Comparison of ENCODE assay signal across 2 cellular contexts in the genomic region with DNA sequence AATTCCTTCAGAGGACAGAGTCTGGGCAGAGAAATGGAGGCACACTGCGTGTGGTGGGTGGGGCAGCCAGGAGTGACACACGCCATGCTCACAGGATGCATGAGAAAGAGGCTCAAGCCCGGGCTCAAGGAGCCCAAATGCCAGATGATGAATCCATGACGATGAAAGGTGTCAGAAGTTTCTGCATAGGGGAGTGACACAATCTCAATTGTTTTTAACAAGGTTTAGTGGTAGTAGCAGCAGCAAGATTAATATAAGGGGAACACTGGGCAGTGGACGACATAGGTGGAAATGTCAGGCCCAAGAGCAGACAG.
TF ChIP-seq lines count a peak whose summit lies in the region.

No MANE protein-coding gene starts in this region.

TF ChIP-seq in liver, 16 proteins besides CTCF, POLR2A, EP300 and RAD21:
- TF ChIP-seq YY1 (IDR thresholded peaks at IDR 0.05) (no peak), FOXA2 (IDR thresholded peaks at IDR 0.05) (no peak), REST (IDR thresholded peaks at IDR 0.05) (no peak), HNF4A (conservative IDR thresholded peaks at IDR 0.05) (no peak), ATF3 (IDR thresholded peaks at IDR 0.05) (no peak), RXRA (IDR thresholded peaks at IDR 0.05) (no peak), MAX (IDR thresholded peaks at IDR 0.05) (no peak), EGR1 (IDR thresholded peaks at IDR 0.05; ENCODE audit: low read depth in 2 of 2) (no peak), SP1 (IDR thresholded peaks at IDR 0.05) (no peak), TAF1 (conservative IDR thresholded peaks at IDR 0.05) (no peak), HNF4G (IDR thresholded peaks at IDR 0.05) (no peak), FOXA1 (IDR thresholded peaks at IDR 0.05) (no peak), GABPA (IDR thresholded peaks at IDR 0.05 in 1 of 2, conservative IDR thresholded peaks at IDR 0.05 in 1 of 2) (no peak)

TF ChIP-seq in HepG2, 621 proteins besides CTCF, POLR2A, EP300 and RAD21:
- TF ChIP-seq ZBTB37 (CRISPR knock-in tag; IDR thresholded peaks at IDR 0.05) (no peak), ATF2 (CRISPR knock-in tag; IDR thresholded peaks at IDR 0.05) (no peak), RBM22 (optimal IDR thresholded peaks at IDR 0.05; ENCODE audit: low read length) (no peak), KLF12 (CRISPR knock-in tag; IDR thresholded peaks at IDR 0.05; ENCODE audit: borderline replicate concordance) (no peak)
